In the genomic region with DNA sequence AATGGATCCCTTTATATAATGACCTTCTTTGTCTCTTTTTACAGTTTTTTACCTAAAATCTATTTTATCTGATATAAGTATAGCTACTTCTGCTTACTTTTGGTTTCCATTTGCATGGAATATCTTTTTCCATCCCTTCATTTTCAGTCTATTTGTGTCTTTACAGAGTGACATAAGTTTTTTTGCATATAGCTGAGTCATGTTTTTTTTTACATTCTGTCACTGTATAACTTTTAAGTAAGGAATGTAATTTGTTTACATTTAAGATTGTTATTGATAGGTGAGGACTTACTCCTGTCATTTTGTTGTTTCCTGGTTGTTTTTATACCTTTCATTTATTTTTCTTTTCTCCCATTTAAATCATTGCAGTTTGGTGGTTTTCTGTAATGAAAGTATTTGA, we compare ENCODE assay signal across 2 cellular contexts.
TF ChIP-seq lines count a peak whose summit lies in the region.

No MANE protein-coding gene starts in this region.

TF ChIP-seq in GM23338, 12 proteins besides CTCF, POLR2A, EP300 and RAD21 (continued from another document):
- TF ChIP-seq, protein P1, sequence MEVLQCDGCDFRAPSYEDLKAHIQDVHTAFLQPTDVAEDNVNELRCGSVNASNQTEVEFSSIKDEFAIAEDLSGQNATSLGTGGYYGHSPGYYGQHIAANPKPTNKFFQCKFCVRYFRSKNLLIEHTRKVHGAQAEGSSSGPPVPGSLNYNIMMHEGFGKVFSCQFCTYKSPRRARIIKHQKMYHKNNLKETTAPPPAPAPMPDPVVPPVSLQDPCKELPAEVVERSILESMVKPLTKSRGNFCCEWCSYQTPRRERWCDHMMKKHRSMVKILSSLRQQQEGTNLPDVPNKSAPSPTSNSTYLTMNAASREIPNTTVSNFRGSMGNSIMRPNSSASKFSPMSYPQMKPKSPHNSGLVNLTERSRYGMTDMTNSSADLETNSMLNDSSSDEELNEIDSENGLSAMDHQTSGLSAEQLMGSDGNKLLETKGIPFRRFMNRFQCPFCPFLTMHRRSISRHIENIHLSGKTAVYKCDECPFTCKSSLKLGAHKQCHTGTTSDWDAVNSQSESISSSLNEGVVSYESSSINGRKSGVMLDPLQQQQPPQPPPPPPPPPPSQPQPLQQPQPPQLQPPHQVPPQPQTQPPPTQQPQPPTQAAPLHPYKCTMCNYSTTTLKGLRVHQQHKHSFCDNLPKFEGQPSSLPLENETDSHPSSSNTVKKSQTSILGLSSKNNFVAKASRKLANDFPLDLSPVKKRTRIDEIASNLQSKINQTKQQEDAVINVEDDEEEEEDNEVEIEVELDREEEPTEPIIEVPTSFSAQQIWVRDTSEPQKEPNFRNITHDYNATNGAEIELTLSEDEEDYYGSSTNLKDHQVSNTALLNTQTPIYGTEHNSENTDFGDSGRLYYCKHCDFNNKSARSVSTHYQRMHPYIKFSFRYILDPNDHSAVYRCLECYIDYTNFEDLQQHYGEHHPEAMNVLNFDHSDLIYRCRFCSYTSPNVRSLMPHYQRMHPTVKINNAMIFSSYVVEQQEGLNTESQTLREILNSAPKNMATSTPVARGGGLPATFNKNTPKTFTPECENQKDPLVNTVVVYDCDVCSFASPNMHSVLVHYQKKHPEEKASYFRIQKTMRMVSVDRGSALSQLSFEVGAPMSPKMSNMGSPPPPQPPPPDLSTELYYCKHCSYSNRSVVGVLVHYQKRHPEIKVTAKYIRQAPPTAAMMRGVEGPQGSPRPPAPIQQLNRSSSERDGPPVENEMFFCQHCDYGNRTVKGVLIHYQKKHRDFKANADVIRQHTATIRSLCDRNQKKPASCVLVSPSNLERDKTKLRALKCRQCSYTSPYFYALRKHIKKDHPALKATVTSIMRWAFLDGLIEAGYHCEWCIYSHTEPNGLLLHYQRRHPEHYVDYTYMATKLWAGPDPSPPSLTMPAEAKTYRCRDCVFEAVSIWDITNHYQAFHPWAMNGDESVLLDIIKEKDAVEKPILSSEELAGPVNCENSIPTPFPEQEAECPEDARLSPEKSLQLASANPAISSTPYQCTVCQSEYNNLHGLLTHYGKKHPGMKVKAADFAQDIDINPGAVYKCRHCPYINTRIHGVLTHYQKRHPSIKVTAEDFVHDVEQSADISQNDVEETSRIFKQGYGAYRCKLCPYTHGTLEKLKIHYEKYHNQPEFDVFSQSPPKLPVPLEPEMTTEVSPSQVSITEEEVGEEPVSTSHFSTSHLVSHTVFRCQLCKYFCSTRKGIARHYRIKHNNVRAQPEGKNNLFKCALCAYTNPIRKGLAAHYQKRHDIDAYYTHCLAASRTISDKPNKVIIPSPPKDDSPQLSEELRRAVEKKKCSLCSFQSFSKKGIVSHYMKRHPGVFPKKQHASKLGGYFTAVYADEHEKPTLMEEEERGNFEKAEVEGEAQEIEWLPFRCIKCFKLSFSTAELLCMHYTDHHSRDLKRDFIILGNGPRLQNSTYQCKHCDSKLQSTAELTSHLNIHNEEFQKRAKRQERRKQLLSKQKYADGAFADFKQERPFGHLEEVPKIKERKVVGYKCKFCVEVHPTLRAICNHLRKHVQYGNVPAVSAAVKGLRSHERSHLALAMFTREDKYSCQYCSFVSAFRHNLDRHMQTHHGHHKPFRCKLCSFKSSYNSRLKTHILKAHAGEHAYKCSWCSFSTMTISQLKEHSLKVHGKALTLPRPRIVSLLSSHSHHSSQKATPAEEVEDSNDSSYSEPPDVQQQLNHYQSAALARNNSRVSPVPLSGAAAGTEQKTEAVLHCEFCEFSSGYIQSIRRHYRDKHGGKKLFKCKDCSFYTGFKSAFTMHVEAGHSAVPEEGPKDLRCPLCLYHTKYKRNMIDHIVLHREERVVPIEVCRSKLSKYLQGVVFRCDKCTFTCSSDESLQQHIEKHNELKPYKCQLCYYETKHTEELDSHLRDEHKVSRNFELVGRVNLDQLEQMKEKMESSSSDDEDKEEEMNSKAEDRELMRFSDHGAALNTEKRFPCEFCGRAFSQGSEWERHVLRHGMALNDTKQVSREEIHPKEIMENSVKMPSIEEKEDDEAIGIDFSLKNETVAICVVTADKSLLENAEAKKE (CRISPR knock-in tag; IDR thresholded peaks at IDR 0.05), result no peak
- no peak for TF ChIP-seq CREB1 (CRISPR knock-in tag; IDR thresholded peaks at IDR 0.05; ENCODE audit: low read depth)
- TF ChIP-seq, protein P2, sequence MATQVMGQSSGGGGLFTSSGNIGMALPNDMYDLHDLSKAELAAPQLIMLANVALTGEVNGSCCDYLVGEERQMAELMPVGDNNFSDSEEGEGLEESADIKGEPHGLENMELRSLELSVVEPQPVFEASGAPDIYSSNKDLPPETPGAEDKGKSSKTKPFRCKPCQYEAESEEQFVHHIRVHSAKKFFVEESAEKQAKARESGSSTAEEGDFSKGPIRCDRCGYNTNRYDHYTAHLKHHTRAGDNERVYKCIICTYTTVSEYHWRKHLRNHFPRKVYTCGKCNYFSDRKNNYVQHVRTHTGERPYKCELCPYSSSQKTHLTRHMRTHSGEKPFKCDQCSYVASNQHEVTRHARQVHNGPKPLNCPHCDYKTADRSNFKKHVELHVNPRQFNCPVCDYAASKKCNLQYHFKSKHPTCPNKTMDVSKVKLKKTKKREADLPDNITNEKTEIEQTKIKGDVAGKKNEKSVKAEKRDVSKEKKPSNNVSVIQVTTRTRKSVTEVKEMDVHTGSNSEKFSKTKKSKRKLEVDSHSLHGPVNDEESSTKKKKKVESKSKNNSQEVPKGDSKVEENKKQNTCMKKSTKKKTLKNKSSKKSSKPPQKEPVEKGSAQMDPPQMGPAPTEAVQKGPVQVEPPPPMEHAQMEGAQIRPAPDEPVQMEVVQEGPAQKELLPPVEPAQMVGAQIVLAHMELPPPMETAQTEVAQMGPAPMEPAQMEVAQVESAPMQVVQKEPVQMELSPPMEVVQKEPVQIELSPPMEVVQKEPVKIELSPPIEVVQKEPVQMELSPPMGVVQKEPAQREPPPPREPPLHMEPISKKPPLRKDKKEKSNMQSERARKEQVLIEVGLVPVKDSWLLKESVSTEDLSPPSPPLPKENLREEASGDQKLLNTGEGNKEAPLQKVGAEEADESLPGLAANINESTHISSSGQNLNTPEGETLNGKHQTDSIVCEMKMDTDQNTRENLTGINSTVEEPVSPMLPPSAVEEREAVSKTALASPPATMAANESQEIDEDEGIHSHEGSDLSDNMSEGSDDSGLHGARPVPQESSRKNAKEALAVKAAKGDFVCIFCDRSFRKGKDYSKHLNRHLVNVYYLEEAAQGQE (IDR thresholded peaks at IDR 0.05; ENCODE audit: unreplicated experiment), result no peak
TF ChIP-seq in GM23338: peak in this region for 0.

TF ChIP-seq in GM12878, 131 proteins besides CTCF, POLR2A, EP300 and RAD21 (continued from another document):
- TF ChIP-seq, protein P3, sequence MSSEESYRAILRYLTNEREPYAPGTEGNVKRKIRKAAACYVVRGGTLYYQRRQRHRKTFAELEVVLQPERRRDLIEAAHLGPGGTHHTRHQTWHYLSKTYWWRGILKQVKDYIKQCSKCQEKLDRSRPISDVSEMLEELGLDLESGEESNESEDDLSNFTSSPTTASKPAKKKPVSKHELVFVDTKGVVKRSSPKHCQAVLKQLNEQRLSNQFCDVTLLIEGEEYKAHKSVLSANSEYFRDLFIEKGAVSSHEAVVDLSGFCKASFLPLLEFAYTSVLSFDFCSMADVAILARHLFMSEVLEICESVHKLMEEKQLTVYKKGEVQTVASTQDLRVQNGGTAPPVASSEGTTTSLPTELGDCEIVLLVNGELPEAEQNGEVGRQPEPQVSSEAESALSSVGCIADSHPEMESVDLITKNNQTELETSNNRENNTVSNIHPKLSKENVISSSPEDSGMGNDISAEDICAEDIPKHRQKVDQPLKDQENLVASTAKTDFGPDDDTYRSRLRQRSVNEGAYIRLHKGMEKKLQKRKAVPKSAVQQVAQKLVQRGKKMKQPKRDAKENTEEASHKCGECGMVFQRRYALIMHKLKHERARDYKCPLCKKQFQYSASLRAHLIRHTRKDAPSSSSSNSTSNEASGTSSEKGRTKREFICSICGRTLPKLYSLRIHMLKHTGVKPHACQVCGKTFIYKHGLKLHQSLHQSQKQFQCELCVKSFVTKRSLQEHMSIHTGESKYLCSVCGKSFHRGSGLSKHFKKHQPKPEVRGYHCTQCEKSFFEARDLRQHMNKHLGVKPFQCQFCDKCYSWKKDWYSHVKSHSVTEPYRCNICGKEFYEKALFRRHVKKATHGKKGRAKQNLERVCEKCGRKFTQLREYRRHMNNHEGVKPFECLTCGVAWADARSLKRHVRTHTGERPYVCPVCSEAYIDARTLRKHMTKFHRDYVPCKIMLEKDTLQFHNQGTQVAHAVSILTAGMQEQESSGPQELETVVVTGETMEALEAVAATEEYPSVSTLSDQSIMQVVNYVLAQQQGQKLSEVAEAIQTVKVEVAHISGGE (CRISPR knock-in tag; IDR thresholded peaks at IDR 0.05), result no peak
